ENCODE assay signal across 8 cellular contexts in the genomic region with DNA sequence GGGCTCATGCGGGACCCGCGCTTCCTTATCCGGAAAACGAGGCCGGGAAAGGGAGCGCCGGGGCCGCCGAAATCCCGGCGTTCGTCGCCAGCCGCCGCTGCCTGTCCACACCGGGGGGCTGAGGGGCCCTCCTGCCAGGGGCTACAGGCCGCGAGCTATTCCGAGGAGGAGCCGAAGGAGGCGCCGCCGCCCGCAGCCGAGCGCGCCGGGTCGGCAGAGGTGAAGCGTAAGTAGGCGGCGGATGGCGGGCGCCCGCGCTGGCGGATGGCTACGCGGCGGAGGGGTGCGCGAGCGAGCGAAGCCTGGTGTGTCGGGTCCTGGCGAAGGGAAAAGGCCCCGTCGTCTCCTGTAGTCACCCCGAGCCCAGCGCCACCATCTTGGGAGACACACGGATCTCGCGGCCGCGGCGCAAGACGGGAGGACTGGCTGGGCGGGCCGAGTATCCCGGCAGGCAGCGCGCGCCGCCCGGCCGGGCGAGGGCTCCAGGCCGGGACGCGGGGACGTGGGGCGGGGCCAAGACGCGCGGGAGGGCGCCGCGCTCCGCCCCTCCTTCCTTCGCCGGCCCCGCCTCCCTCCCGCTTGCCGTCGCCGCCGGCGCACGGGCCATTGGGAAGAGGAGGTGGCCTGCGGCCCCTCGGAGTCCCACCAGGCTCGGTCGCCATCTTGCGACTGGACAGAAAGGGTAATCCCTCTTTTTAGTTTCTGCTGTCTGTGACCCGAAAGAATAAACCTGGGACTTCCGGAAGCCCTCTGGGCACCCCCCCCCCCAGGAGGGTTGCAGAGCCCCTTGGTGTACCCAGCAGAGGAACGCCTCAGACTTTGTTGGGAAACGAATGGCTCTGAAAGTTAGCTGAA. TPM values are rescaled to one million over a fixed set of nuclear protein-coding genes. Genes with fewer than 3 reads are reported as not detected.
A peak's percentile ranks its signal among the peaks of the same experiment; 100 is the strongest.
DNase-seq lines count a peak whose midpoint lies in the region; ATAC-seq and TF ChIP-seq lines count a peak whose summit lies in the region.

A gene (minus strand): TSS at position 424 of the 855 bp plus-strand sequence. CDS start 29,917 bp downstream, outside the sequence.

- H3K9me3 ChIP-seq in HUES64 (ENCODE audit: insufficient read depth, low read depth, low read length) (no peaks in the 10 kb centered on the region), OCI-LY3 (ENCODE audit: insufficient read depth, low read length) (no peaks in the 10 kb centered on the region)

- peak within 1 kb of the TSS; percentile 81 for H2AFZ ChIP-seq in OCI-LY3 (ENCODE audit: low read depth, low read length)

- peak; percentile 29 for TF ChIP-seq CTCF in OCI-LY3 (IDR thresholded peaks at IDR 0.05; ENCODE audit: low read depth, low read length)

- peak; percentile 48 for DNase-seq in DMS 273 treated with DMSO at 0.1 percent for 48 hours (lab: John Stamatoyannopoulos, UW)
- DNase-seq in activated T-cell treated with anti-CD3 and anti-CD28 coated beads for 24 hours (ENCODE audit: low read depth), result peak; percentile 86
- DNase-seq in epidermal melanocyte (ENCODE audit: insufficient read length, low spot score), result peak; percentile 73
- peak; percentile 86 for DNase-seq in middle frontal gyrus (ENCODE audit: extremely low spot score, low spot score)
- DNase-seq in stimulated activated CD8-positive, alpha-beta memory T cell treated with anti-CD3 and anti-CD28 coated beads, Interleukin-2, amount 100 ng/mL, for 1 hour (ENCODE audit: low read depth in 2 of 2), result peak; percentile 75 to 77

- under 1% methylated on average over 99 of the region's 99 CpGs for WGBS in HUES64

- no peaks in the 10 kb centered on the region for H3K27me3 ChIP-seq in HUES64 (ENCODE audit: insufficient read depth, low read length)
- H3K27me3 ChIP-seq in OCI-LY3 (ENCODE audit: low read depth, low read length), result no peaks in the 10 kb centered on the region

- H4K20me1 ChIP-seq in OCI-LY3 (ENCODE audit: insufficient read depth, low read length), result peaks cover 42% of the 10 kb centered on the region

- peaks cover 20% of the 10 kb centered on the region for H3K4me1 ChIP-seq in HUES64 (ENCODE audit: insufficient read depth, low read length)
- peaks cover 17% of the 10 kb centered on the region for H3K4me1 ChIP-seq in OCI-LY3 (ENCODE audit: low read length)

- H3K79me2 ChIP-seq in OCI-LY3 (ENCODE audit: low read length), result peaks cover 61% of the 10 kb centered on the region

- H3K27ac ChIP-seq in HUES64 (ENCODE audit: low read depth, low read length) (peak within 1 kb of the TSS; percentile 99), OCI-LY3 (ENCODE audit: low read length) (peak within 1 kb of the TSS; percentile 76)

- H3K9ac ChIP-seq in HUES64 (ENCODE audit: low read depth, low read length), result peak within 1 kb of the TSS; percentile 97
- H3K9ac ChIP-seq in OCI-LY3 (ENCODE audit: low read length), result peak within 1 kb of the TSS; percentile 94

- ATAC-seq in GM21515 (IDR thresholded peaks at IDR 0.05; ENCODE audit: unreplicated experiment), result peak; percentile 83

- H3K4me3 ChIP-seq in HUES64 (ENCODE audit: low read length) (peak within 1 kb of the TSS; percentile 87), OCI-LY3 (ENCODE audit: low read length) (peak within 1 kb of the TSS; percentile 93)

- H3K4me2 ChIP-seq in OCI-LY3 (ENCODE audit: low read length), result peak within 1 kb of the TSS; percentile 92

- no peaks in the 10 kb centered on the region for H3K36me3 ChIP-seq in HUES64 (ENCODE audit: insufficient read depth, low read length)
- H3K36me3 ChIP-seq in OCI-LY3 (replicated peaks; ENCODE audit: low read depth, low read length), result peaks cover 16% of the 10 kb centered on the region

RNA-seq across cellular contexts. Expression of the gene that starts here (rescaled TPM):
- 53.5 TPM for polyA plus RNA-seq in HUES64 (2013, experiment 1 of 2)
- polyA plus RNA-seq in HUES64 (2013, experiment 2 of 2), result 50.7 TPM

Comparison
In these comparisons a context has a peak if more than half of its experiments do, and no peak if none do; other contexts are left out.
1. Peak in every context shown above with its lines: DNase-seq, ATAC-seq, H3K4me3 ChIP-seq and H3K27ac ChIP-seq.